In the genomic region with DNA sequence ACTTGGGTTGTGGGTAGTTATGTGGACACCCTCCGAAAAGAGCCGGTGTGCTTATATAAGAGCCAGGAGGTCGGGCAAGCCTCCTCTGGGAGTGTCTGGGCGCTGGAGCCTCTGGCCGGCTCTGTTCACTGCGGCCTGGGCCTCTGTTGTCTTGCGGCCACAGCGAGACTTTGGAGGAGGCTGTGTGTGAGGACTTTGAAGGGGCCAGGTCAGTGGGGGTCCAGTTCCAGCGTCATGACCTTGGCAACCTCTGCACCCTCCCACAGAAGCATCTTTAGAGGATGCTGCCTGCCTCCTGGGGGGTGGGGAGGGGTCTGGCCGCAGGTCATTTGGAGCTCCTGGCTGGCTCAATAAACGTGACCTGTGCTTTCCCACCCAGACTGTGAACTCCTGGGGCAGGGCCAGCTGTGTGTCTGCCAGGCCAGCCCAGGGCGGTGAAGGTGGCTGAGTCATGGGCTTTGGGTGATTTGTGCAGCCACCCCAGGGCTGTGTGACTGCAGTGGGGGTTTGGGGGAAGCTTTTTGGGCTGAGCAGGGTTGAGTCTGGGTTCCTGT, we compare ENCODE assay signal across 8 cellular contexts. TPM values are rescaled to one million over a fixed set of nuclear protein-coding genes. Genes with fewer than 3 reads are reported as not detected.
DNase-seq lines count a peak whose midpoint lies in the region; TF ChIP-seq lines count a peak whose summit lies in the region.

No MANE protein-coding gene starts in this region.

- no peaks in the 10 kb centered on the region for H3K9me3 Mint-ChIP-seq in activated CD4-positive, alpha-beta T cell treated with anti-CD3 and anti-CD28 coated beads, Interleukin-2, amount 10 ng/mL, durations not matched to agents 7 days and 5 days
- no peaks in the 10 kb centered on the region for H3K9me3 Mint-ChIP-seq in activated CD4-positive, alpha-beta memory T cell treated with anti-CD3 and anti-CD28 coated beads for 36 hours

- POLR2A ChIA-PET in activated CD4-positive, alpha-beta T cell treated with anti-CD3 and anti-CD28 coated beads, Interleukin-2, amount 10 ng/mL, durations not matched to agents 7 days and 5 days (lab: Charles Lee): no interaction called here
- POLR2A ChIA-PET in activated CD4-positive, alpha-beta memory T cell treated with anti-CD3 and anti-CD28 coated beads for 36 hours (lab: Charles Lee): interaction anchor here (1.2 kb wide), 1 partner anchor 84 kb away, joined by 4 read pairs; the partner anchor contains the start of gene PRPF6

- TF ChIP-seq POLR2A in testis (IDR thresholded peaks at IDR 0.05) (no peak), transverse colon (IDR thresholded peaks at IDR 0.05) (no peak)

- H3K9me3 ChIP-seq in iPS-15b (ENCODE audit: control insufficient read depth, insufficient read depth, low read length) (no peaks in the 10 kb centered on the region), testis (no peaks in the 10 kb centered on the region), transverse colon (no peaks in the 10 kb centered on the region)

- peak overlapping the region; percentile 92 for H3K4me3 Mint-ChIP-seq in activated CD4-positive, alpha-beta T cell treated with anti-CD3 and anti-CD28 coated beads, Interleukin-2, amount 10 ng/mL, durations not matched to agents 7 days and 5 days
- peak overlapping the region; percentile 85 for H3K4me3 Mint-ChIP-seq in activated CD4-positive, alpha-beta memory T cell treated with anti-CD3 and anti-CD28 coated beads for 36 hours

- H3K36me3 Mint-ChIP-seq in activated CD4-positive, alpha-beta T cell treated with anti-CD3 and anti-CD28 coated beads, Interleukin-2, amount 10 ng/mL, durations not matched to agents 7 days and 5 days (ENCODE audit: low read depth): no peaks in the 10 kb centered on the region
- H3K36me3 Mint-ChIP-seq in activated CD4-positive, alpha-beta memory T cell treated with anti-CD3 and anti-CD28 coated beads for 36 hours: no peaks in the 10 kb centered on the region

- TF ChIP-seq EP300 in transverse colon (IDR thresholded peaks at IDR 0.05; ENCODE audit: low read depth): no peak

- WGBS in testis, 2 donors: 14% methylated on average over 10 to 12 of the region's 12 CpGs
- 54% methylated on average over 12 of the region's 12 CpGs; no CpG with 5 or more reads in 1 of the 2 donors for WGBS in transverse colon (ENCODE audit: low coverage in 1 of 2), 2 donors

- H3K4me1 ChIP-seq in iPS-15b (ENCODE audit: control insufficient read depth, insufficient read depth, low read length): peaks cover 2% of the 10 kb centered on the region
- peaks cover 20% of the 10 kb centered on the region for H3K4me1 ChIP-seq in testis
- H3K4me1 ChIP-seq in transverse colon: peaks cover 13 to 26% (median 20%) of the 10 kb centered on the region in 4 donors

- H3K36me3 ChIP-seq in iPS-15b (ENCODE audit: control insufficient read depth, insufficient read depth, low read length) (peaks cover 3% of the 10 kb centered on the region), testis (ENCODE audit: low read depth, missing control alignments) (no peaks in the 10 kb centered on the region), transverse colon (no peaks in the 10 kb centered on the region)

- in situ Hi-C loops in transverse colon (cut with MboI; ENCODE audit: low pct_ligation_motif_present in 1 of 4, low pct_unique_long_range_greater_than_20kb in 1 of 4, low sequenced_read_pairs in 3 of 4): no loop called here

- H3K27me3 ChIP-seq in iPS-15b (ENCODE audit: control insufficient read depth, insufficient read depth, low read length) (no peaks in the 10 kb centered on the region), testis (no peaks in the 10 kb centered on the region), transverse colon (peaks cover 4% of the 10 kb centered on the region)

- CTCF ChIA-PET in activated CD4-positive, alpha-beta T cell treated with anti-CD3 and anti-CD28 coated beads, Interleukin-2, amount 10 ng/mL, durations not matched to agents 7 days and 5 days (lab: Charles Lee): interaction anchor here (1.2 to 1.3 kb wide), 3 partner anchors 10 to 28 kb away, joined by 3 to 9 read pairs (median 3); no protein-coding TSS in a partner anchor
- CTCF ChIA-PET in activated CD4-positive, alpha-beta memory T cell treated with anti-CD3 and anti-CD28 coated beads for 36 hours (lab: Charles Lee): interaction anchor here (0.8 to 1.1 kb wide), 2 partner anchors 15 to 56 kb away, joined by 3 to 4 read pairs; partner anchors contain the start of genes OPRL1 and RGS19

- no peak for DNase-seq in activated CD4-positive, alpha-beta T cell treated with anti-CD3 and anti-CD28 coated beads, Interleukin-2, amount 10 ng/mL, durations not matched to agents 7 days and 5 days
- no peak for DNase-seq in activated CD4-positive, alpha-beta T cell treated with anti-CD3 and anti-CD28 coated beads for 1 hour
- DNase-seq in activated CD4-positive, alpha-beta memory T cell treated with anti-CD3 and anti-CD28 coated beads for 36 hours: no peak
- DNase-seq in testis (no peak), NCI-H187 treated with DMSO at 0.1 percent for 48 hours (lab: John Stamatoyannopoulos, UW) (no peak), transverse colon (no peak)
- no peak for DNase-seq in NK-92 treated with Interleukin-12 subunit alpha and Interleukin-12 subunit beta, amount 100 ng/mL, for 24 hours (lab: John Stamatoyannopoulos, UW)

- peaks cover 63% of the 10 kb centered on the region for H3K4me1 Mint-ChIP-seq in activated CD4-positive, alpha-beta T cell treated with anti-CD3 and anti-CD28 coated beads, Interleukin-2, amount 10 ng/mL, durations not matched to agents 7 days and 5 days
- H3K4me1 Mint-ChIP-seq in activated CD4-positive, alpha-beta memory T cell treated with anti-CD3 and anti-CD28 coated beads for 36 hours (ENCODE audit: low read depth): peaks cover 42% of the 10 kb centered on the region

- no peak overlapping the region for H3K9ac ChIP-seq in iPS-15b (ENCODE audit: low read depth, low read length)

- no peak for TF ChIP-seq CTCF in testis (IDR thresholded peaks at IDR 0.05)
- no peak for TF ChIP-seq CTCF in transverse colon (IDR thresholded peaks at IDR 0.05)

- intact Hi-C loops in activated CD4-positive, alpha-beta memory T cell treated with anti-CD3 and anti-CD28 coated beads for 36 hours (cut with micrococcal nuclease): loop anchor here (10.0 kb wide), 3 partner anchors 61 to 529 kb away; partner anchors contain the start of genes DNAJC5 and PTK6
- intact Hi-C loops in testis (cut with DNase I; ENCODE audit: low total_unique reads): no loop called here
- intact Hi-C loops in transverse colon (cut with DNase I; ENCODE audit: low total_unique reads): no loop called here

- peak overlapping the region; percentile 75 for H3K4me3 ChIP-seq in iPS-15b (ENCODE audit: low read depth, low read length)
- peak overlapping the region; percentile 86 to 91 for H3K4me3 ChIP-seq in testis
- H3K4me3 ChIP-seq in transverse colon: peak overlapping the region in 1 of 4 donors; percentile 73

- H3K27ac ChIP-seq in testis: peak overlapping the region; percentile 65 to 85
- peak overlapping the region in 1 of 4 donors; percentile 88 for H3K27ac ChIP-seq in transverse colon

- H3K27me3 Mint-ChIP-seq in activated CD4-positive, alpha-beta T cell treated with anti-CD3 and anti-CD28 coated beads, Interleukin-2, amount 10 ng/mL, durations not matched to agents 7 days and 5 days: no peaks in the 10 kb centered on the region
- no peaks in the 10 kb centered on the region for H3K27me3 Mint-ChIP-seq in activated CD4-positive, alpha-beta memory T cell treated with anti-CD3 and anti-CD28 coated beads for 36 hours

- H3K27ac Mint-ChIP-seq in activated CD4-positive, alpha-beta T cell treated with anti-CD3 and anti-CD28 coated beads, Interleukin-2, amount 10 ng/mL, durations not matched to agents 7 days and 5 days: peak overlapping the region; percentile 91
- peak overlapping the region; percentile 49 for H3K27ac Mint-ChIP-seq in activated CD4-positive, alpha-beta memory T cell treated with anti-CD3 and anti-CD28 coated beads for 36 hours

RNA-seq across cellular contexts. Expression of gene TCEA2, which starts 1.2 kb away (rescaled TPM):
- total RNA-seq in activated CD4-positive, alpha-beta T cell treated with anti-CD3 and anti-CD28 coated beads, Interleukin-2, amount 10 ng/mL, durations not matched to agents 7 days and 5 days: 10 to 100 TPM; 47.6 to 57.9 TPM
- total RNA-seq in activated CD4-positive, alpha-beta memory T cell treated with anti-CD3 and anti-CD28 coated beads for 36 hours: 10 to 100 TPM; 27.3 to 29.9 TPM
- 100 to 1,000 TPM in 1 of 2 donors, 10 to 100 TPM in 1; 94.5 to 126 TPM for total RNA-seq in testis
- polyA plus RNA-seq in testis (ENCODE audit: insufficient read depth, low read depth, low replicate concordance): 171 TPM
- 10 to 100 TPM in 3 of 4 donors, 1 to 10 TPM in 1; 5.6 to 94.3 (median 14.8) TPM for total RNA-seq in transverse colon

RNA-seq across cellular contexts. Expression of gene SOX18, which starts 14.8 kb away (rescaled TPM):
- total RNA-seq in activated CD4-positive, alpha-beta T cell treated with anti-CD3 and anti-CD28 coated beads, Interleukin-2, amount 10 ng/mL, durations not matched to agents 7 days and 5 days: under 1 TPM; 0.10 to 0.15 TPM
- total RNA-seq in activated CD4-positive, alpha-beta memory T cell treated with anti-CD3 and anti-CD28 coated beads for 36 hours: not detected
- total RNA-seq in testis (10 to 100 TPM in 1 of 2 donors, 1 to 10 TPM in 1; 6.1 to 17.1 TPM), transverse colon (10 to 100 TPM in 1 of 4 donors, 1 to 10 TPM in 3; 1.8 to 14.2 (median 6.5) TPM)
- 7.9 TPM for polyA plus RNA-seq in testis (ENCODE audit: insufficient read depth, low read depth, low replicate concordance)

RNA-seq across cellular contexts. Expression of gene RGS19, which starts 15.1 kb away (rescaled TPM):
- 100 to 1,000 TPM; 105 to 107 TPM for total RNA-seq in activated CD4-positive, alpha-beta T cell treated with anti-CD3 and anti-CD28 coated beads, Interleukin-2, amount 10 ng/mL, durations not matched to agents 7 days and 5 days
- 10 to 100 TPM; 43.2 to 44.4 TPM for total RNA-seq in activated CD4-positive, alpha-beta memory T cell treated with anti-CD3 and anti-CD28 coated beads for 36 hours
- total RNA-seq in testis (10 to 100 TPM in 1 of 2 donors, 1 to 10 TPM in 1; 4.4 to 10.4 TPM), transverse colon (10 to 100 TPM in 2 of 4 donors, 1 to 10 TPM in 1, not detected in 1; 5.5 to 37.4 (median 10.8) TPM)
- 7.3 TPM for polyA plus RNA-seq in testis (ENCODE audit: insufficient read depth, low read depth, low replicate concordance)

RNA-seq across cellular contexts. Expression of gene OPRL1, which starts 15.7 kb away (rescaled TPM):
- total RNA-seq in activated CD4-positive, alpha-beta T cell treated with anti-CD3 and anti-CD28 coated beads, Interleukin-2, amount 10 ng/mL, durations not matched to agents 7 days and 5 days: 1 to 10 TPM; 1.6 TPM
- under 1 TPM; 0.63 to 0.71 TPM for total RNA-seq in activated CD4-positive, alpha-beta memory T cell treated with anti-CD3 and anti-CD28 coated beads for 36 hours
- 1 to 10 TPM; 6.0 to 7.7 TPM for total RNA-seq in testis
- 9.4 TPM for polyA plus RNA-seq in testis (ENCODE audit: insufficient read depth, low read depth, low replicate concordance)
- under 1 TPM in 2 of 4 donors, not detected in 2; 0.14 to 0.32 TPM for total RNA-seq in transverse colon

RNA-seq across cellular contexts. Expression of gene LKAAEAR1, which starts 20.0 kb away (rescaled TPM):
- total RNA-seq in activated CD4-positive, alpha-beta T cell treated with anti-CD3 and anti-CD28 coated beads, Interleukin-2, amount 10 ng/mL, durations not matched to agents 7 days and 5 days: under 1 TPM; 0.44 to 0.89 TPM
- not detected for total RNA-seq in activated CD4-positive, alpha-beta memory T cell treated with anti-CD3 and anti-CD28 coated beads for 36 hours
- total RNA-seq in testis (10 to 100 TPM; 45.3 to 89.9 TPM), transverse colon (not detected)
- polyA plus RNA-seq in testis (ENCODE audit: insufficient read depth, low read depth, low replicate concordance): 6.6 TPM
